ENCODE assay signal across 26 cellular contexts in genomic region chr11:30452114-30452513, GRCh38.
"Had no signal": no experiment of that assay in that cellular context is flagged by ENCODE, and none has a peak within 500 bp of the region (broad histone marks: within the 10 kb centered on the region; RNA-seq: fewer than 3 reads in every experiment).

No MANE protein-coding gene starts in this region.

- ATAC-seq: gastrocnemius medialis; naive thymus-derived CD8-positive, alpha-beta T cell; sciatic nerve had no signal

- H3K27ac ChIP-seq: ascending aorta, brain microvascular endothelial cell, gastrocnemius medialis, skin epidermis, thoracic aorta had no signal

- H3K36me3 ChIP-seq: ascending aorta, brain microvascular endothelial cell, gastrocnemius medialis, thoracic aorta had no signal

- H3K4me3 ChIP-seq: ascending aorta, coronary artery, dorsolateral prefrontal cortex, gastrocnemius medialis, skin epidermis, thoracic aorta had no signal

- H3K9me3 ChIP-seq: ascending aorta, gastrocnemius medialis, thoracic aorta had no signal

- H3K27me3 ChIP-seq: ascending aorta, brain microvascular endothelial cell, gastrocnemius medialis had no signal

- DNase-seq: activated CD4-positive, alpha-beta memory T cell treated with anti-CD3 and anti-CD28 coated beads, Interleukin-2, amount 10 ng/mL, durations not matched to agents 7 days and 5 days; activated CD4-positive, alpha-beta T cell treated with anti-CD3 and anti-CD28 coated beads for 1 hour; activated CD4-positive, alpha-beta T cell treated with anti-CD3 and anti-CD28 coated beads, Interleukin-2, amount 10 ng/mL, durations not matched to agents 7 days and 5 days; activated CD8-positive, alpha-beta memory T cell treated with anti-CD3 and anti-CD28 coated beads, Interleukin-2, amount 50 U/mL, for 48 hours; activated gamma-delta T cell; activated naive CD4-positive, alpha-beta T cell treated with anti-CD3 and anti-CD28 coated beads, Interleukin-2, amount 10 ng/mL, durations not matched to agents 7 days and 5 days; activated naive CD8-positive, alpha-beta T cell treated with anti-CD3 and anti-CD28 coated beads, Interleukin-2, amount 10 ng/mL, durations not matched to agents 7 days and 5 days; activated T-cell treated with anti-CD3 and anti-CD28 coated beads, Interleukin-2, amount 50 U/mL, for 24 hours; brain microvascular endothelial cell; dorsolateral prefrontal cortex; effector memory CD4-positive, alpha-beta T cell; gastrocnemius medialis; glutamatergic neuron; islet precursor cell; naive thymus-derived CD8-positive, alpha-beta T cell; posterior cingulate gyrus; stimulated activated CD4-positive, alpha-beta T cell treated with anti-CD3 and anti-CD28 coated beads, Interleukin-12 subunit alpha, Interleukin-12 subunit beta, amount 100 ng/mL, for 4 hours; stimulated activated CD4-positive, alpha-beta T cell treated with anti-CD3 and anti-CD28 coated beads, Interleukin-4, amount 100 ng/mL, for 1 hour; SW 1271; T-helper 9 cell; trophoblast cell had no signal
